ENCODE assay signal across 1 cellular context in the genomic region with DNA sequence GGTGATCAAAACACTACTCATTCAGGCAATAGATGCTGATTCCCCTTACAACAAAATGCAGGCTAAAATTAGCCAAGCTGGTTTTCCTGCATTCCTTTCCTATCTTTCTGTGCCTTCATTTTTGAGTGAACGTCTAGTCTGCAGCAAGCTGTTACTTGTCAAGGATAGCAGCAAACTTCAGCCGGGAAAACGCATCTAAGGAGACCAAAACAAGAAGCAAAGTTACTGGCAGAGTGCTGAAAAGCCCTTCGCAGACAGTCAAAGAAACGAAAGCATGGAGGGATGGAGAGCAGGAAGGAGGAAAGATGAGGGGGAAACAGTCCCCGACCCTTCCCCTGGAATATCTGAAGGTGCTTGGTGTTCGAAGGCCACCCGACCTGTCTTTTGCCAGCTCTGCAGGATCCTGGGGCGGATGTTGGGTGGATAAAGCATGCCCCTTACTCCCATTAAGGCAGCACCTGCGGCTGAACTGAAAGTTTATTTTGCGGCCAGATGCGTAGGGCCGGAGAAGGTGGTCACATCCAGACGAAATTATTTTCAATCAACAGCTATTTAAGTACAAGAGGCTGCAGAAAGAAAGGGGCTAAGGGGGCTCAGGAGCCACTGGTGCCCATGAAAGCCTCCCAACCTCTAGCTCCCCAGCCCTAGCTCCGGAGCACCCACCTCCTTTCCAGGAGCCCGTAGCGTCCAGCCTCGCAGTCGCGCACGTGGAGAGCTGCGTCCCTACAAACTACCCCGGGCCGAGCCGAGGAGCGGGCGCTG.
TF ChIP-seq lines count a peak whose summit lies in the region.

No MANE protein-coding gene starts in this region.

TF ChIP-seq in HepG2, 621 proteins besides CTCF, POLR2A, EP300 and RAD21 (continued from another document and continues in another):
- TF ChIP-seq, protein P1, sequence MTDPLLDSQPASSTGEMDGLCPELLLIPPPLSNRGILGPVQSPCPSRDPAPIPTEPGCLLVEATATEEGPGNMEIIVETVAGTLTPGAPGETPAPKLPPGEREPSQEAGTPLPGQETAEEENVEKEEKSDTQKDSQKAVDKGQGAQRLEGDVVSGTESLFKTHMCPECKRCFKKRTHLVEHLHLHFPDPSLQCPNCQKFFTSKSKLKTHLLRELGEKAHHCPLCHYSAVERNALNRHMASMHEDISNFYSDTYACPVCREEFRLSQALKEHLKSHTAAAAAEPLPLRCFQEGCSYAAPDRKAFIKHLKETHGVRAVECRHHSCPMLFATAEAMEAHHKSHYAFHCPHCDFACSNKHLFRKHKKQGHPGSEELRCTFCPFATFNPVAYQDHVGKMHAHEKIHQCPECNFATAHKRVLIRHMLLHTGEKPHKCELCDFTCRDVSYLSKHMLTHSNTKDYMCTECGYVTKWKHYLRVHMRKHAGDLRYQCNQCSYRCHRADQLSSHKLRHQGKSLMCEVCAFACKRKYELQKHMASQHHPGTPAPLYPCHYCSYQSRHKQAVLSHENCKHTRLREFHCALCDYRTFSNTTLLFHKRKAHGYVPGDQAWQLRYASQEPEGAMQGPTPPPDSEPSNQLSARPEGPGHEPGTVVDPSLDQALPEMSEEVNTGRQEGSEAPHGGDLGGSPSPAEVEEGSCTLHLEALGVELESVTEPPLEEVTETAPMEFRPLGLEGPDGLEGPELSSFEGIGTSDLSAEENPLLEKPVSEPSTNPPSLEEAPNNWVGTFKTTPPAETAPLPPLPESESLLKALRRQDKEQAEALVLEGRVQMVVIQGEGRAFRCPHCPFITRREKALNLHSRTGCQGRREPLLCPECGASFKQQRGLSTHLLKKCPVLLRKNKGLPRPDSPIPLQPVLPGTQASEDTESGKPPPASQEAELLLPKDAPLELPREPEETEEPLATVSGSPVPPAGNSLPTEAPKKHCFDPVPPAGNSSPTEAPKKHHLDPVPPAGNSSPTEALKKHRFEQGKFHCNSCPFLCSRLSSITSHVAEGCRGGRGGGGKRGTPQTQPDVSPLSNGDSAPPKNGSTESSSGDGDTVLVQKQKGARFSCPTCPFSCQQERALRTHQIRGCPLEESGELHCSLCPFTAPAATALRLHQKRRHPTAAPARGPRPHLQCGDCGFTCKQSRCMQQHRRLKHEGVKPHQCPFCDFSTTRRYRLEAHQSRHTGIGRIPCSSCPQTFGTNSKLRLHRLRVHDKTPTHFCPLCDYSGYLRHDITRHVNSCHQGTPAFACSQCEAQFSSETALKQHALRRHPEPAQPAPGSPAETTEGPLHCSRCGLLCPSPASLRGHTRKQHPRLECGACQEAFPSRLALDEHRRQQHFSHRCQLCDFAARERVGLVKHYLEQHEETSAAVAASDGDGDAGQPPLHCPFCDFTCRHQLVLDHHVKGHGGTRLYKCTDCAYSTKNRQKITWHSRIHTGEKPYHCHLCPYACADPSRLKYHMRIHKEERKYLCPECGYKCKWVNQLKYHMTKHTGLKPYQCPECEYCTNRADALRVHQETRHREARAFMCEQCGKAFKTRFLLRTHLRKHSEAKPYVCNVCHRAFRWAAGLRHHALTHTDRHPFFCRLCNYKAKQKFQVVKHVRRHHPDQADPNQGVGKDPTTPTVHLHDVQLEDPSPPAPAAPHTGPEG (CRISPR knock-in tag; IDR thresholded peaks at IDR 0.05) = no peak
- TF ChIP-seq PITX1 (CRISPR knock-in tag; IDR thresholded peaks at IDR 0.05) = no peak
- TF ChIP-seq MEIS2 (CRISPR knock-in tag; IDR thresholded peaks at IDR 0.05) = no peak
- TF ChIP-seq, protein P2, sequence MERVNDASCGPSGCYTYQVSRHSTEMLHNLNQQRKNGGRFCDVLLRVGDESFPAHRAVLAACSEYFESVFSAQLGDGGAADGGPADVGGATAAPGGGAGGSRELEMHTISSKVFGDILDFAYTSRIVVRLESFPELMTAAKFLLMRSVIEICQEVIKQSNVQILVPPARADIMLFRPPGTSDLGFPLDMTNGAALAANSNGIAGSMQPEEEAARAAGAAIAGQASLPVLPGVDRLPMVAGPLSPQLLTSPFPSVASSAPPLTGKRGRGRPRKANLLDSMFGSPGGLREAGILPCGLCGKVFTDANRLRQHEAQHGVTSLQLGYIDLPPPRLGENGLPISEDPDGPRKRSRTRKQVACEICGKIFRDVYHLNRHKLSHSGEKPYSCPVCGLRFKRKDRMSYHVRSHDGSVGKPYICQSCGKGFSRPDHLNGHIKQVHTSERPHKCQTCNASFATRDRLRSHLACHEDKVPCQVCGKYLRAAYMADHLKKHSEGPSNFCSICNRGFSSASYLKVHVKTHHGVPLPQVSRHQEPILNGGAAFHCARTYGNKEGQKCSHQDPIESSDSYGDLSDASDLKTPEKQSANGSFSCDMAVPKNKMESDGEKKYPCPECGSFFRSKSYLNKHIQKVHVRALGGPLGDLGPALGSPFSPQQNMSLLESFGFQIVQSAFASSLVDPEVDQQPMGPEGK (CRISPR knock-in tag; IDR thresholded peaks at IDR 0.05) = 0 out of 2 replicates have a peak, but pooled peaks have one; percentile 58
- no peak for TF ChIP-seq HOXA5 (CRISPR knock-in tag; IDR thresholded peaks at IDR 0.05)
- no peak for TF ChIP-seq RFXAP (CRISPR knock-in tag; IDR thresholded peaks at IDR 0.05; ENCODE audit: borderline replicate concordance)
- TF ChIP-seq ZNF432 (CRISPR knock-in tag; IDR thresholded peaks at IDR 0.05; ENCODE audit: borderline replicate concordance) = no peak
- peak; percentile 41; the same call in 1 of the 2 replicates for TF ChIP-seq AFF4 (CRISPR knock-in tag; IDR thresholded peaks at IDR 0.05)
- no peak for TF ChIP-seq CSRNP1 (CRISPR knock-in tag; IDR thresholded peaks at IDR 0.05)
- no peak for TF ChIP-seq NFYB (CRISPR knock-in tag; IDR thresholded peaks at IDR 0.05)
- no peak for TF ChIP-seq POLR2AphosphoS2 (IDR thresholded peaks at IDR 0.05; ENCODE audit: low read depth, low read length)
- TF ChIP-seq MLXIP (CRISPR knock-in tag; IDR thresholded peaks at IDR 0.05; ENCODE audit: borderline replicate concordance) = no peak
- TF ChIP-seq TFDP1 (CRISPR knock-in tag; IDR thresholded peaks at IDR 0.05; ENCODE audit: borderline replicate concordance) = peak; percentile 68; the same call in 1 of the 2 replicates
- no peak for TF ChIP-seq HMGXB3 (CRISPR knock-in tag; IDR thresholded peaks at IDR 0.05; ENCODE audit: borderline replicate concordance)
- no peak for TF ChIP-seq ZNF24 (IDR thresholded peaks at IDR 0.05)
- TF ChIP-seq REPIN1 (CRISPR knock-in tag; IDR thresholded peaks at IDR 0.05; ENCODE audit: borderline replicate concordance, low read depth) = peak; percentile 66; the same call in 1 of the 2 replicates
- no peak for TF ChIP-seq YY1 (IDR thresholded peaks at IDR 0.05; ENCODE audit: insufficient read depth, insufficient replicate concordance, low read depth, low read length)
- TF ChIP-seq MEIS1 (CRISPR knock-in tag; IDR thresholded peaks at IDR 0.05; ENCODE audit: borderline replicate concordance) = no peak
- TF ChIP-seq ZNF580 (CRISPR knock-in tag; IDR thresholded peaks at IDR 0.05; ENCODE audit: borderline replicate concordance, low read depth) = no peak
- TF ChIP-seq AHR (CRISPR knock-in tag; IDR thresholded peaks at IDR 0.05) = no peak
- no peak for TF ChIP-seq ZNF672 (CRISPR knock-in tag; IDR thresholded peaks at IDR 0.05)
- no peak for TF ChIP-seq ZNF784 (CRISPR knock-in tag; IDR thresholded peaks at IDR 0.05; ENCODE audit: borderline replicate concordance)
- TF ChIP-seq ZNF367 (CRISPR knock-in tag; IDR thresholded peaks at IDR 0.05; ENCODE audit: borderline replicate concordance) = no peak
- TF ChIP-seq FOXA3 (CRISPR knock-in tag; IDR thresholded peaks at IDR 0.05) = no peak
